ENCODE assay signal across 21 cellular contexts in the genomic region with DNA sequence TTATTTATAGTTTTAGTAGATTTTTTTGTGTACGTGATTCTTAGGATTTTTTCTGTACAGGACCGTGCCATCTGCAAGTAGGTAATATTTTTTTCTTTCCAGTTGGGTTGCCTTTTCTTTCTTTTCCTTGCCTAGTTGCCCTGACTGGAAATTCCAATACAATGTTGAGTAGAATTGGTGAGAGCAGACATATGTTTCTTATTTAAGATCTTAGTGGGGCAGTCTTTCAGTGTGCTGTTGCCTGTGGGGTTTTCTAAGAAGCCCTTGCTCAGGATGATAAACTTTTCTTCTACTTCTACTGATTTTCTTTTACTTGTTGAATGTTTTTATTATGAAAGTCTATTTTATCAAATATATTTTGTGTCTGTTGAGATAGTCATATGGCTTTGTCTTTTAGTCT.
"Had no signal": no experiment of that assay in that cellular context is flagged by ENCODE, and none has a peak within 500 bp of the region (broad histone marks: within the 10 kb centered on the region; RNA-seq: fewer than 3 reads in every experiment).

No MANE protein-coding gene starts in this region.

- H3K27me3 ChIP-seq: gastroesophageal sphincter, heart left ventricle, right lobe of liver, tibial artery had no signal

- H3K27me3 Mint-ChIP-seq: activated CD4-positive, alpha-beta memory T cell treated with anti-CD3 and anti-CD28 coated beads, Interleukin-2, amount 10 ng/mL, durations not matched to agents 7 days and 5 days; activated CD4-positive, alpha-beta T cell treated with anti-CD3 and anti-CD28 coated beads, Interleukin-2, amount 10 ng/mL, durations not matched to agents 24 days and 14 days; activated naive CD8-positive, alpha-beta T cell treated with anti-CD3 and anti-CD28 coated beads, Interleukin-2, amount 50 U/mL, for 24 hours; brain had no signal

- H3K27ac Mint-ChIP-seq: activated CD4-positive, alpha-beta memory T cell treated with anti-CD3 and anti-CD28 coated beads, Interleukin-2, amount 10 ng/mL, durations not matched to agents 7 days and 5 days; activated CD4-positive, alpha-beta T cell treated with anti-CD3 and anti-CD28 coated beads, Interleukin-2, amount 10 ng/mL, durations not matched to agents 24 days and 14 days; activated naive CD8-positive, alpha-beta T cell treated with anti-CD3 and anti-CD28 coated beads, Interleukin-2, amount 50 U/mL, for 24 hours had no signal

- H3K27ac ChIP-seq: gastroesophageal sphincter, heart left ventricle, right lobe of liver, skin epidermis, tibial artery had no signal

- DNase-seq: activated CD4-positive, alpha-beta memory T cell treated with anti-CD3 and anti-CD28 coated beads, Interleukin-2, amount 10 ng/mL, durations not matched to agents 7 days and 5 days; activated CD4-positive, alpha-beta T cell treated with anti-CD3 and anti-CD28 coated beads, Interleukin-2, amount 10 ng/mL, durations not matched to agents 24 days and 14 days; activated gamma-delta T cell; activated naive CD4-positive, alpha-beta T cell treated with anti-CD3 and anti-CD28 coated beads, Interleukin-2, amount 50 U/mL, for 16 hours; activated naive CD8-positive, alpha-beta T cell treated with anti-CD3 and anti-CD28 coated beads, Interleukin-2, amount 50 U/mL, for 24 hours; aorta; central memory CD4-positive, alpha-beta T cell; effector memory CD4-positive, alpha-beta T cell; heart left ventricle; left colon; mesendoderm; mucosa of descending colon; nucleus accumbens; right lobe of liver; stimulated activated CD4-positive, alpha-beta T cell treated with anti-CD3 and anti-CD28 coated beads, Interleukin-2, amount 100 ng/mL, for 24 hours; stimulated activated naive CD4-positive, alpha-beta T cell; substantia nigra; tibial artery had no signal

- H3K9me3 Mint-ChIP-seq: activated CD4-positive, alpha-beta memory T cell treated with anti-CD3 and anti-CD28 coated beads, Interleukin-2, amount 10 ng/mL, durations not matched to agents 7 days and 5 days; activated CD4-positive, alpha-beta T cell treated with anti-CD3 and anti-CD28 coated beads, Interleukin-2, amount 10 ng/mL, durations not matched to agents 24 days and 14 days; activated naive CD8-positive, alpha-beta T cell treated with anti-CD3 and anti-CD28 coated beads, Interleukin-2, amount 50 U/mL, for 24 hours had no signal

- H3K4me3 Mint-ChIP-seq: activated CD4-positive, alpha-beta memory T cell treated with anti-CD3 and anti-CD28 coated beads, Interleukin-2, amount 10 ng/mL, durations not matched to agents 7 days and 5 days; activated CD4-positive, alpha-beta T cell treated with anti-CD3 and anti-CD28 coated beads, Interleukin-2, amount 10 ng/mL, durations not matched to agents 24 days and 14 days; activated naive CD8-positive, alpha-beta T cell treated with anti-CD3 and anti-CD28 coated beads, Interleukin-2, amount 50 U/mL, for 24 hours; brain had no signal

- ATAC-seq: activated naive CD8-positive, alpha-beta T cell treated with anti-CD3 and anti-CD28 coated beads, Interleukin-2, amount 50 U/mL, for 24 hours; gastroesophageal sphincter; heart left ventricle; left colon; mucosa of descending colon; right lobe of liver had no signal

- H3K4me3 ChIP-seq: gastroesophageal sphincter, heart left ventricle, mucosa of descending colon, right lobe of liver, skin epidermis, tibial artery had no signal

- H3K9me3 ChIP-seq: heart left ventricle, mucosa of descending colon, right lobe of liver, tibial artery had no signal
